ENCODE assay signal across 16 cellular contexts in genomic region chr6:165831812-165832470, GRCh38.
DNase-seq lines count a peak whose midpoint lies in the region; ATAC-seq and TF ChIP-seq lines count a peak whose summit lies in the region.
"Had no signal": no experiment of that assay in that cellular context is flagged by ENCODE, and none has a peak within 500 bp of the region (broad histone marks: within the 10 kb centered on the region; RNA-seq: fewer than 3 reads in every experiment).

No MANE protein-coding gene starts in this region.

- peaks cover 7% of the 10 kb centered on the region for H3K27me3 Mint-ChIP-seq in GM23338 (ENCODE audit: insufficient read depth, low read depth, poor library complexity)
- H3K27me3 Mint-ChIP-seq in T-helper 1 cell treated with Interleukin-12 subunit alpha and Interleukin-12 subunit beta and Interleukin-4 antibody, amounts not matched to agents 30 μg/mL and 1 μg/mL, for 36 hours (ENCODE audit: low read depth): peaks cover 24% of the 10 kb centered on the region
- H3K27me3 Mint-ChIP-seq in naive thymus-derived CD8-positive, alpha-beta T cell: peaks cover 21 to 85% (median 57%) of the 10 kb centered on the region in 5 donors
- H3K27me3 Mint-ChIP-seq in activated CD8-positive, alpha-beta memory T cell treated with anti-CD3 and anti-CD28 coated beads, Interleukin-2, amount 10 ng/mL, durations not matched to agents 7 days and 5 days: peaks cover 12% of the 10 kb centered on the region

- CTCF ChIA-PET in activated CD8-positive, alpha-beta memory T cell treated with anti-CD3 and anti-CD28 coated beads, Interleukin-2, amount 10 ng/mL, durations not matched to agents 7 days and 5 days (lab: Charles Lee): no interaction called here

- TF ChIP-seq CTCF in GM23338 (conservative IDR thresholded peaks at IDR 0.05; ENCODE audit: low read depth in 2 of 2): no peak
- no peak for TF ChIP-seq CTCF in upper lobe of left lung (IDR thresholded peaks at IDR 0.05)

- no peaks in the 10 kb centered on the region for H4K20me1 ChIP-seq in BLaER1 treated with 17β-estradiol and CSF1 and Interleukin-3, amounts not matched to agents 10 nM and 100 nM
- H4K20me1 ChIP-seq in GM23338 (replicated peaks; ENCODE audit: insufficient read depth): no peaks in the 10 kb centered on the region

- peak overlapping the region; percentile 80; the same call in 1 of the 2 replicates for H2AFZ ChIP-seq in GM23338

- no peak for DNase-seq in GM23338 (ENCODE audit: low spot score)
- no peak for DNase-seq in naive thymus-derived CD8-positive, alpha-beta T cell
- DNase-seq in upper lobe of left lung: no peak
- no peak for DNase-seq in activated CD8-positive, alpha-beta memory T cell treated with anti-CD3 and anti-CD28 coated beads, Interleukin-2, amount 10 ng/mL, durations not matched to agents 7 days and 5 days
- DNase-seq: Caco-2, NCI-H1436, NCI-H2029 treated with DMSO at 0.1 percent for 48 hours, NCI-H2171 treated with DMSO at 0.1 percent for 48 hours, NCI-H774 had no signal

- POLR2A ChIA-PET in naive thymus-derived CD8-positive, alpha-beta T cell (lab: Charles Lee): no interaction called here

- WGBS in upper lobe of left lung, 2 donors: 56 to 61% methylated on average over 8 of the region's 8 CpGs

- H3K9me2 ChIP-seq in GM23338 (ENCODE audit: insufficient read depth): no peaks in the 10 kb centered on the region

- H3K9me3 ChIP-seq in BLaER1 treated with 17β-estradiol and CSF1 and Interleukin-3, amounts not matched to agents 10 nM and 100 nM (replicated peaks in 1 of 11): peaks cover 0 to 8% (median 5%) of the 10 kb centered on the region in 11 experiments; a peak in 7 of 22 replicates
- no peaks in the 10 kb centered on the region for H3K9me3 ChIP-seq in upper lobe of left lung
- H3K9me3 ChIP-seq: Caco-2, SJSA1 had no signal

- no peak for ATAC-seq in GM23338
- no peak for ATAC-seq in naive thymus-derived CD8-positive, alpha-beta T cell
- no peak for ATAC-seq in upper lobe of left lung (ENCODE audit: low FRiP score in 2 of 2)
- no peak for ATAC-seq in activated CD8-positive, alpha-beta memory T cell treated with anti-CD3 and anti-CD28 coated beads, Interleukin-2, amount 10 ng/mL, durations not matched to agents 7 days and 5 days
- no peak for ATAC-seq in GM18867 (IDR thresholded peaks at IDR 0.05; ENCODE audit: unreplicated experiment)
- ATAC-seq: HCT116 had no signal

- H3K4me3 ChIP-seq in BLaER1 treated with 17β-estradiol and CSF1 and Interleukin-3, amounts not matched to agents 10 nM and 100 nM: peak overlapping the region in 3 of 10 experiments; percentile 15 to 33 (median 20); a peak in 3 of 20 replicates
- H3K4me3 ChIP-seq in GM23338: no peak overlapping the region
- no peak overlapping the region for H3K4me3 ChIP-seq in upper lobe of left lung
- H3K4me3 ChIP-seq: SJSA1 had no signal

- no peaks in the 10 kb centered on the region for H3K79me2 ChIP-seq in GM23338 (replicated peaks; ENCODE audit: insufficient read depth)

- no peaks in the 10 kb centered on the region; the same call in 2 of the 3 replicates for H3K9me3 Mint-ChIP-seq in GM23338
- H3K9me3 Mint-ChIP-seq in T-helper 1 cell treated with Interleukin-12 subunit alpha and Interleukin-12 subunit beta and Interleukin-4 antibody, amounts not matched to agents 30 μg/mL and 1 μg/mL, for 36 hours: peaks cover 3% of the 10 kb centered on the region
- H3K9me3 Mint-ChIP-seq in naive thymus-derived CD8-positive, alpha-beta T cell: peaks cover 0 to 4% (median 0%) of the 10 kb centered on the region in 9 donors
- no peaks in the 10 kb centered on the region for H3K9me3 Mint-ChIP-seq in activated CD8-positive, alpha-beta memory T cell treated with anti-CD3 and anti-CD28 coated beads, Interleukin-2, amount 10 ng/mL, durations not matched to agents 7 days and 5 days (ENCODE audit: low read depth)

- H3K4me3 Mint-ChIP-seq in GM23338: no peak overlapping the region
- peak overlapping the region; percentile 22 for H3K4me3 Mint-ChIP-seq in T-helper 1 cell treated with Interleukin-12 subunit alpha and Interleukin-12 subunit beta and Interleukin-4 antibody, amounts not matched to agents 30 μg/mL and 1 μg/mL, for 36 hours
- peak overlapping the region in 6 of 10 donors; percentile 0 to 52 (median 16) for H3K4me3 Mint-ChIP-seq in naive thymus-derived CD8-positive, alpha-beta T cell
- no peak overlapping the region for H3K4me3 Mint-ChIP-seq in activated CD8-positive, alpha-beta memory T cell treated with anti-CD3 and anti-CD28 coated beads, Interleukin-2, amount 10 ng/mL, durations not matched to agents 7 days and 5 days

- H3K27ac Mint-ChIP-seq in GM23338: no peak overlapping the region; the same call in 1 of the 2 replicates
- no peak overlapping the region for H3K27ac Mint-ChIP-seq in T-helper 1 cell treated with Interleukin-12 subunit alpha and Interleukin-12 subunit beta and Interleukin-4 antibody, amounts not matched to agents 30 μg/mL and 1 μg/mL, for 36 hours
- H3K27ac Mint-ChIP-seq in naive thymus-derived CD8-positive, alpha-beta T cell: no peak overlapping the region
- H3K27ac Mint-ChIP-seq in activated CD8-positive, alpha-beta memory T cell treated with anti-CD3 and anti-CD28 coated beads, Interleukin-2, amount 10 ng/mL, durations not matched to agents 7 days and 5 days: no peak overlapping the region
- H3K27ac Mint-ChIP-seq: CD14-positive monocyte had no signal

- H3K9ac ChIP-seq in BLaER1 treated with 17β-estradiol and CSF1 and Interleukin-3, amounts not matched to agents 10 nM and 100 nM: peak overlapping the region in 7 of 11 experiments; percentile 17 to 48 (median 37); a peak in 4 of 22 replicates

- no peaks in the 10 kb centered on the region for H3K36me3 ChIP-seq in BLaER1 treated with 17β-estradiol and CSF1 and Interleukin-3, amounts not matched to agents 10 nM and 100 nM
- H3K36me3 ChIP-seq in GM23338 (ENCODE audit: insufficient read depth): no peaks in the 10 kb centered on the region
- no peaks in the 10 kb centered on the region for H3K36me3 ChIP-seq in upper lobe of left lung
- H3K36me3 ChIP-seq: SJSA1 had no signal

- H3K27ac ChIP-seq in BLaER1 treated with 17β-estradiol and CSF1 and Interleukin-3, amounts not matched to agents 10 nM and 100 nM: peak overlapping the region in 10 of 11 experiments; percentile 19 to 65 (median 46); a peak in 17 of 22 replicates
- H3K27ac ChIP-seq in GM23338 (ENCODE audit: low read depth) (no peak overlapping the region), upper lobe of left lung (no peak overlapping the region)
- H3K27ac ChIP-seq: RWPE1, SJSA1 had no signal

- peaks cover 44 to 60% (median 53%) of the 10 kb centered on the region in 10 experiments for H3K4me1 ChIP-seq in BLaER1 treated with 17β-estradiol and CSF1 and Interleukin-3, amounts not matched to agents 10 nM and 100 nM
- H3K4me1 ChIP-seq in GM23338 (ENCODE audit: insufficient read depth): no peaks in the 10 kb centered on the region
- peaks cover 0 to 17% (median 5%) of the 10 kb centered on the region in 4 donors for H3K4me1 ChIP-seq in upper lobe of left lung
- H3K4me1 ChIP-seq: Caco-2, SJSA1 had no signal

- peaks cover 0 to 8% (median 0%) of the 10 kb centered on the region in 11 experiments; a peak in 1 of 22 replicates for H3K27me3 ChIP-seq in BLaER1 treated with 17β-estradiol and CSF1 and Interleukin-3, amounts not matched to agents 10 nM and 100 nM
- H3K27me3 ChIP-seq in GM23338 (ENCODE audit: insufficient read depth) (no peaks in the 10 kb centered on the region), upper lobe of left lung (no peaks in the 10 kb centered on the region)
- H3K27me3 ChIP-seq: SJSA1 had no signal

- H3F3A ChIP-seq in GM23338 (replicated peaks; ENCODE audit: low read depth): no peaks in the 10 kb centered on the region

- no peaks in the 10 kb centered on the region for H3K36me3 Mint-ChIP-seq in GM23338 (ENCODE audit: low read depth)
- H3K36me3 Mint-ChIP-seq in T-helper 1 cell treated with Interleukin-12 subunit alpha and Interleukin-12 subunit beta and Interleukin-4 antibody, amounts not matched to agents 30 μg/mL and 1 μg/mL, for 36 hours (ENCODE audit: low read depth): no peaks in the 10 kb centered on the region
- no peaks in the 10 kb centered on the region for H3K36me3 Mint-ChIP-seq in naive thymus-derived CD8-positive, alpha-beta T cell
- H3K36me3 Mint-ChIP-seq in activated CD8-positive, alpha-beta memory T cell treated with anti-CD3 and anti-CD28 coated beads, Interleukin-2, amount 10 ng/mL, durations not matched to agents 7 days and 5 days: no peaks in the 10 kb centered on the region
- H3K36me3 Mint-ChIP-seq: CD14-positive monocyte had no signal

- peak overlapping the region; percentile 72 to 93 (median 80) for H3K4me2 ChIP-seq in BLaER1 treated with 17β-estradiol and CSF1 and Interleukin-3, amounts not matched to agents 10 nM and 100 nM
- H3K4me2 ChIP-seq in GM23338: no peak overlapping the region

- TF ChIP-seq EP300 in upper lobe of left lung (IDR thresholded peaks at IDR 0.05): no peak

- TF ChIP-seq POLR2A in upper lobe of left lung (IDR thresholded peaks at IDR 0.05): no peak

- H3K4me1 Mint-ChIP-seq in GM23338: peaks cover 4% of the 10 kb centered on the region
- H3K4me1 Mint-ChIP-seq in T-helper 1 cell treated with Interleukin-12 subunit alpha and Interleukin-12 subunit beta and Interleukin-4 antibody, amounts not matched to agents 30 μg/mL and 1 μg/mL, for 36 hours (ENCODE audit: low read depth): peaks cover 3% of the 10 kb centered on the region
- H3K4me1 Mint-ChIP-seq in naive thymus-derived CD8-positive, alpha-beta T cell: peaks cover 3 to 14% (median 9%) of the 10 kb centered on the region in 4 donors
- peaks cover 3% of the 10 kb centered on the region for H3K4me1 Mint-ChIP-seq in activated CD8-positive, alpha-beta memory T cell treated with anti-CD3 and anti-CD28 coated beads, Interleukin-2, amount 10 ng/mL, durations not matched to agents 7 days and 5 days
- H3K4me1 Mint-ChIP-seq: CD14-positive monocyte had no signal

TF ChIP-seq in GM23338, 12 proteins besides CTCF, POLR2A, EP300 and RAD21:
- no peak for TF ChIP-seq EZH2 (IDR thresholded peaks at IDR 0.05; ENCODE audit: low read depth, unreplicated experiment)
TF ChIP-seq in GM23338: peak in this region for 0.

Comparison
In these comparisons a context has a peak if more than half of its experiments do, and no peak if none do; other contexts are left out.
1. H3K27ac ChIP-seq: peak in BLaER1 treated with 17β-estradiol and CSF1 and Interleukin-3, amounts not matched to agents 10 nM and 100 nM (10 of 11); none in GM23338 (single experiment) and upper lobe of left lung (0 of 4).
2. H3K4me3 Mint-ChIP-seq: peak in T-helper 1 cell treated with Interleukin-12 subunit alpha and Interleukin-12 subunit beta and Interleukin-4 antibody, amounts not matched to agents 30 μg/mL and 1 μg/mL, for 36 hours (single experiment) and naive thymus-derived CD8-positive, alpha-beta T cell (6 of 10); none in GM23338 (single experiment) and activated CD8-positive, alpha-beta memory T cell treated with anti-CD3 and anti-CD28 coated beads, Interleukin-2, amount 10 ng/mL, durations not matched to agents 7 days and 5 days (single experiment).